In genomic region chr1:208203127-208203847, GRCh38 we compare ENCODE assay signal across 1 cellular context.
TF ChIP-seq lines count a peak whose summit lies in the region.

No MANE protein-coding gene starts in this region.

TF ChIP-seq in HepG2, 621 proteins besides CTCF, POLR2A, EP300 and RAD21 (continued from another document and continues in another):
- TF ChIP-seq SKIL (CRISPR knock-in tag; IDR thresholded peaks at IDR 0.05; ENCODE audit: borderline replicate concordance) (0 out of 2 replicates have a peak, but pooled peaks have one; percentile 48), DPF2 (CRISPR knock-in tag; IDR thresholded peaks at IDR 0.05; ENCODE audit: borderline replicate concordance, low read depth) (0 out of 2 replicates have a peak, but pooled peaks have one; percentile 14), SKI (IDR thresholded peaks at IDR 0.05; ENCODE audit: partially characterized antibody) (peak; percentile 19), SMARCC2 (IDR thresholded peaks at IDR 0.05) (no peak), CEBPZ (IDR thresholded peaks at IDR 0.05; ENCODE audit: low read length) (no peak), BCL3 (CRISPR knock-in tag; IDR thresholded peaks at IDR 0.05) (0 out of 2 replicates have a peak, but pooled peaks have one; percentile 29), RXRA (CRISPR knock-in tag; IDR thresholded peaks at IDR 0.05) (peak; percentile 40; the same call in 1 of the 2 replicates), HNF4G (IDR thresholded peaks at IDR 0.05; ENCODE audit: borderline replicate concordance, low read depth, low read length) (0 out of 2 replicates have a peak, but pooled peaks have one; percentile 24), HNF4G (CRISPR knock-in tag; IDR thresholded peaks at IDR 0.05; ENCODE audit: borderline replicate concordance, low read depth) (no peak), ZNF644 (CRISPR knock-in tag; IDR thresholded peaks at IDR 0.05; ENCODE audit: low read depth) (0 out of 2 replicates have a peak, but pooled peaks have one; percentile 23), SP5 (CRISPR knock-in tag; IDR thresholded peaks at IDR 0.05; ENCODE audit: borderline replicate concordance, low read depth) (peak; percentile 38; the same call in 1 of the 2 replicates), ZBTB44 (CRISPR knock-in tag; IDR thresholded peaks at IDR 0.05) (no peak), CCAR2 (optimal IDR thresholded peaks at IDR 0.05; ENCODE audit: low read depth, low read length) (no peak), ZNF589 (CRISPR knock-in tag; conservative IDR thresholded peaks at IDR 0.05) (no peak), DNMT3B (CRISPR knock-in tag; conservative IDR thresholded peaks at IDR 0.05) (peak; percentile 19; the same call in 1 of the 2 replicates), CHD2 (IDR thresholded peaks at IDR 0.05; ENCODE audit: low read depth, low read length) (no peak), FOSL2 (CRISPR knock-in tag; IDR thresholded peaks at IDR 0.05) (peak; percentile 76), GFI1 (CRISPR knock-in tag; IDR thresholded peaks at IDR 0.05; ENCODE audit: borderline replicate concordance) (peak; percentile 48; the same call in 1 of the 2 replicates), ZNF598 (CRISPR knock-in tag; IDR thresholded peaks at IDR 0.05; ENCODE audit: borderline replicate concordance) (0 out of 2 replicates have a peak, but pooled peaks have one; percentile 43), KDM5B (CRISPR knock-in tag; IDR thresholded peaks at IDR 0.05; ENCODE audit: borderline replicate concordance) (peak; percentile 58; the same call in 1 of the 2 replicates), ZBTB4 (CRISPR knock-in tag; IDR thresholded peaks at IDR 0.05; ENCODE audit: borderline replicate concordance) (0 out of 2 replicates have a peak, but pooled peaks have one; percentile 49), ZBTB14 (CRISPR knock-in tag; IDR thresholded peaks at IDR 0.05) (no peak), ZNF354B (CRISPR knock-in tag; IDR thresholded peaks at IDR 0.05) (no peak), TRIM22 (IDR thresholded peaks at IDR 0.05) (no peak), PATZ1 (CRISPR knock-in tag; IDR thresholded peaks at IDR 0.05) (peak; percentile 80), ZBTB7B (CRISPR knock-in tag; IDR thresholded peaks at IDR 0.05) (0 out of 2 replicates have a peak, but pooled peaks have one; percentile 21), AKAP8 (CRISPR knock-in tag; IDR thresholded peaks at IDR 0.05) (no peak), PHF21A (CRISPR knock-in tag; IDR thresholded peaks at IDR 0.05) (0 out of 2 replicates have a peak, but pooled peaks have one; percentile 31), KLF9 (CRISPR knock-in tag; IDR thresholded peaks at IDR 0.05; ENCODE audit: low read depth) (no peak), ZUFSP (CRISPR knock-in tag; IDR thresholded peaks at IDR 0.05; ENCODE audit: borderline replicate concordance) (no peak), ZNF772 (CRISPR knock-in tag; IDR thresholded peaks at IDR 0.05) (0 out of 2 replicates have a peak, but pooled peaks have one; percentile 48), EEA1 (CRISPR knock-in tag; IDR thresholded peaks at IDR 0.05; ENCODE audit: borderline replicate concordance) (no peak), POGK (CRISPR knock-in tag; conservative IDR thresholded peaks at IDR 0.05) (no peak), SNAPC2 (CRISPR knock-in tag; IDR thresholded peaks at IDR 0.05) (no peak)
